ENCODE assay signal across 8 cellular contexts in genomic region chr6:164927288-164928040, GRCh38.
DNase-seq lines count a peak whose midpoint lies in the region; ATAC-seq and TF ChIP-seq lines count a peak whose summit lies in the region.

No MANE protein-coding gene starts in this region.

- no peak overlapping the region for H3K27ac ChIP-seq in left lung

- no peaks in the 10 kb centered on the region for H3K4me1 ChIP-seq in left lung

- DNase-seq in AG10803 (ENCODE audit: low read depth), result peak; percentile 53
- DNase-seq in NCI-H2171 treated with DMSO at 0.1 percent for 48 hours (lab: John Stamatoyannopoulos, UW), result peak; percentile 31
- DNase-seq in activated CD4-positive, alpha-beta T cell treated with anti-CD3 and anti-CD28 coated beads for 24 hours (ENCODE audit: low read depth in 2 of 2), result peak; percentile 27 to 48
- DNase-seq in chondrocyte (ENCODE audit: low spot score), result no peak
- DNase-seq in left lung, result peak in 1 of 2 donors; percentile 87
- peak; percentile 25 to 37 (median 26) for DNase-seq in stimulated activated CD4-positive, alpha-beta T cell treated with anti-CD3 and anti-CD28 coated beads, TNF-alpha, amount 100 ng/mL, for 4 hours (ENCODE audit: low read depth in 3 of 3)

- intact Hi-C loops in left lung (cut with DNase I), result no loop called here

- H3K27me3 ChIP-seq in left lung, result no peaks in the 10 kb centered on the region

- H3K4me3 Mint-ChIP-seq in chondrocyte (ENCODE audit: unreplicated experiment), result no peak overlapping the region

- no peaks in the 10 kb centered on the region for H3K9me3 Mint-ChIP-seq in chondrocyte (ENCODE audit: low read depth)

- no peaks in the 10 kb centered on the region for H3K27me3 Mint-ChIP-seq in chondrocyte (ENCODE audit: low read depth)

- peak; percentile 52 for ATAC-seq in GM18873 (IDR thresholded peaks at IDR 0.05; ENCODE audit: low FRiP score, unreplicated experiment)
- peak; percentile 84 for ATAC-seq in HG03066 (IDR thresholded peaks at IDR 0.05; ENCODE audit: low read depth, unreplicated experiment)
- peak; percentile 97 for ATAC-seq in left lung

- no peak overlapping the region for H3K27ac Mint-ChIP-seq in chondrocyte (ENCODE audit: unreplicated experiment)

- no peaks in the 10 kb centered on the region for H3K36me3 ChIP-seq in left lung

- H3K4me3 ChIP-seq in AG10803 (ENCODE audit: low read length) (peak overlapping the region; percentile 49), left lung (no peak overlapping the region)

- TF ChIP-seq CTCF in AG10803 (conservative IDR thresholded peaks at IDR 0.05; ENCODE audit: low read length) (peak; percentile 96), chondrocyte (IDR thresholded peaks at IDR 0.05) (peak; percentile 96), left lung (IDR thresholded peaks at IDR 0.05) (peak; percentile 89 to 98)

- no peaks in the 10 kb centered on the region for H3K9me3 ChIP-seq in left lung

- H3K4me1 Mint-ChIP-seq in chondrocyte (ENCODE audit: low read depth), result no peaks in the 10 kb centered on the region

- no peaks in the 10 kb centered on the region for H3K36me3 Mint-ChIP-seq in chondrocyte (ENCODE audit: low read depth)
